Comparison of ENCODE assay signal across 11 cellular contexts in genomic region chr7:127683776-127684681, GRCh38. TPM values are rescaled to one million over a fixed set of nuclear protein-coding genes. Genes with fewer than 3 reads are reported as not detected.
A peak's percentile ranks its signal among the peaks of the same experiment; 100 is the strongest.
DNase-seq lines count a peak whose midpoint lies in the region; ATAC-seq, FAIRE-seq and TF ChIP-seq lines count a peak whose summit lies in the region.
"Had no signal": no experiment of that assay in that cellular context is flagged by ENCODE, and none has a peak within 500 bp of the region (broad histone marks: within the 10 kb centered on the region; RNA-seq: fewer than 3 reads in every experiment).

No MANE protein-coding gene starts in this region.

- H3K4me2 ChIP-seq in H1 (ENCODE audit: insufficient read depth in 1 of 2, low read depth in 2 of 2, low read length in 2 of 2), result peak overlapping the region; percentile 62 to 77

- H3K14ac ChIP-seq in H1 (ENCODE audit: insufficient read length), result no peak overlapping the region

- peak overlapping the region; percentile 27 for H4K91ac ChIP-seq in H1 (replicated peaks; ENCODE audit: insufficient read length, low read length)

- H2AK5ac ChIP-seq in H1 (ENCODE audit: low read depth, low read length), result peak overlapping the region; percentile 14; the same call in 1 of the 2 replicates

- H3K4me1 Mint-ChIP-seq in activated CD8-positive, alpha-beta memory T cell treated with anti-CD3 and anti-CD28 coated beads, Interleukin-2, amount 10 ng/mL, durations not matched to agents 7 days and 5 days, result peaks cover 17% of the 10 kb centered on the region
- H3K4me1 Mint-ChIP-seq in activated naive CD8-positive, alpha-beta T cell treated with anti-CD3 and anti-CD28 coated beads, Interleukin-2, amount 50 U/mL, for 24 hours, result peaks cover 42% of the 10 kb centered on the region

- H3K56ac ChIP-seq in H1 (replicated peaks; ENCODE audit: insufficient read length, low read depth, low read length), result no peak overlapping the region

- peaks cover 3% of the 10 kb centered on the region; the same call in 1 of the 2 replicates for H3K23me2 ChIP-seq in H1 (ENCODE audit: low read depth, low read length)

- FAIRE-seq in H1 (lab: Jason Lieb, UNC), result peak; percentile 19
- FAIRE-seq in D721Med (lab: Jason Lieb, UNC), result no peak
- FAIRE-seq: astrocyte had no signal

- H3K9ac ChIP-seq in H1 (replicated peaks in 1 of 4; ENCODE audit: extremely low read depth in 1 of 4, low read depth in 3 of 4, low read length in 3 of 4), result 0 out of 7 replicates have a peak overlapping the region, but pooled peaks of 1 of the 4 experiments have one; percentile 6

- no peaks in the 10 kb centered on the region for H3K79me1 ChIP-seq in H1 (ENCODE audit: low read depth, low read length)

- no peaks in the 10 kb centered on the region for H3K27me3 Mint-ChIP-seq in activated CD8-positive, alpha-beta memory T cell treated with anti-CD3 and anti-CD28 coated beads, Interleukin-2, amount 10 ng/mL, durations not matched to agents 7 days and 5 days
- no peaks in the 10 kb centered on the region for H3K27me3 Mint-ChIP-seq in activated naive CD8-positive, alpha-beta T cell treated with anti-CD3 and anti-CD28 coated beads, Interleukin-2, amount 50 U/mL, for 24 hours
- H3K27me3 Mint-ChIP-seq: stimulated activated naive CD8-positive, alpha-beta T cell treated with anti-CD3 and anti-CD28 coated beads, Interleukin-15, Interleukin-2, amounts not matched to agents 100 ng/mL and 50 ng/mL, for 24 hours had no signal

- H4K5ac ChIP-seq in H1 (ENCODE audit: insufficient read length, low read depth, low read length), result peak overlapping the region; percentile 27

- H3K27ac ChIP-seq in H1 (ENCODE audit: low read depth, low read length), result peak overlapping the region; percentile 49; the same call in 1 of the 2 replicates

- H3K18ac ChIP-seq in H1 (ENCODE audit: extremely low read depth, low read length), result peak overlapping the region; percentile 6; the same call in 1 of the 2 replicates

- peak in 1 of 2 experiments; percentile 26; a peak in 1 of 3 replicates for TF ChIP-seq POLR2A in H1 (IDR thresholded peaks at IDR 0.05; ENCODE audit: control extremely low read depth in 1 of 2, low read depth in 2 of 2, low read length in 2 of 2)

- H4K20me1 ChIP-seq in H1 (replicated peaks in 1 of 2; ENCODE audit: control insufficient read depth in 1 of 2, insufficient read depth in 2 of 2, low read length in 2 of 2), result no peaks in the 10 kb centered on the region

- peak overlapping the region; percentile 80 for H2BK12ac ChIP-seq in H1 (ENCODE audit: low read depth, low read length)

- H2BK20ac ChIP-seq in H1 (ENCODE audit: low read length), result peak overlapping the region; percentile 52; the same call in 1 of the 2 replicates

- H3K4me3 Mint-ChIP-seq in activated CD8-positive, alpha-beta memory T cell treated with anti-CD3 and anti-CD28 coated beads, Interleukin-2, amount 10 ng/mL, durations not matched to agents 7 days and 5 days, result no peak overlapping the region
- no peak overlapping the region for H3K4me3 Mint-ChIP-seq in activated naive CD8-positive, alpha-beta T cell treated with anti-CD3 and anti-CD28 coated beads, Interleukin-2, amount 50 U/mL, for 24 hours
- H3K4me3 Mint-ChIP-seq: stimulated activated naive CD8-positive, alpha-beta T cell treated with anti-CD3 and anti-CD28 coated beads, Interleukin-15, Interleukin-2, amounts not matched to agents 100 ng/mL and 50 ng/mL, for 24 hours had no signal

- DNase-seq in GM03348 (ENCODE audit: low spot score) (peak; percentile 13), H1 (ENCODE audit: low read depth in 1 of 2, low spot score in 2 of 2) (no peak), D721Med (ENCODE audit: insufficient read length, low spot score) (no peak), AG08395 (ENCODE audit: low spot score) (no peak)
- DNase-seq in activated CD8-positive, alpha-beta memory T cell treated with anti-CD3 and anti-CD28 coated beads, Interleukin-2, amount 10 ng/mL, durations not matched to agents 7 days and 5 days, result no peak
- DNase-seq in activated naive CD8-positive, alpha-beta T cell treated with anti-CD3 and anti-CD28 coated beads, Interleukin-2, amount 50 U/mL, for 24 hours, result no peak
- DNase-seq: Right ventricle myocardium superior had no signal

- H4K8ac ChIP-seq in H1 (ENCODE audit: extremely low read depth, insufficient read depth, low read length), result no peak overlapping the region

- 27% methylated on average over 4 of the region's 4 CpGs; no CpG with 5 or more reads in 1 of the 2 experiments for WGBS in H1 (ENCODE audit: extremely low coverage in 1 of 2, insufficient coverage in 1 of 2, insufficient read length in 1 of 2, insufficient replicate concordance in 2 of 2, low coverage in 1 of 2, low lambda C conversion rate in 2 of 2, missing lambda C conversion rate in 1 of 2), 2 experiments

- peaks cover 5% of the 10 kb centered on the region for H3K9me3 Mint-ChIP-seq in activated CD8-positive, alpha-beta memory T cell treated with anti-CD3 and anti-CD28 coated beads, Interleukin-2, amount 10 ng/mL, durations not matched to agents 7 days and 5 days (ENCODE audit: low read depth)
- H3K9me3 Mint-ChIP-seq in activated naive CD8-positive, alpha-beta T cell treated with anti-CD3 and anti-CD28 coated beads, Interleukin-2, amount 50 U/mL, for 24 hours, result peaks cover 16% of the 10 kb centered on the region

- H2BK5ac ChIP-seq in H1 (ENCODE audit: low read depth, low read length), result peak overlapping the region; percentile 92

- no peak for TF ChIP-seq RAD21 in H1 (IDR thresholded peaks at IDR 0.05 in 1 of 2, conservative IDR thresholded peaks at IDR 0.05 in 1 of 2; ENCODE audit: low read depth in 2 of 2, low read length in 2 of 2)

- H3K23ac ChIP-seq in H1 (ENCODE audit: insufficient read length), result no peak overlapping the region

- H3K27ac Mint-ChIP-seq in activated CD8-positive, alpha-beta memory T cell treated with anti-CD3 and anti-CD28 coated beads, Interleukin-2, amount 10 ng/mL, durations not matched to agents 7 days and 5 days, result no peak overlapping the region
- H3K27ac Mint-ChIP-seq in activated naive CD8-positive, alpha-beta T cell treated with anti-CD3 and anti-CD28 coated beads, Interleukin-2, amount 50 U/mL, for 24 hours, result no peak overlapping the region
- H3K27ac Mint-ChIP-seq: stimulated activated naive CD8-positive, alpha-beta T cell treated with anti-CD3 and anti-CD28 coated beads, Interleukin-15, Interleukin-2, amounts not matched to agents 100 ng/mL and 50 ng/mL, for 24 hours had no signal

- TF ChIP-seq CTCF in H1 (IDR thresholded peaks at IDR 0.05; ENCODE audit: control extremely low read depth in 1 of 3, insufficient read depth in 1 of 3, low read depth in 1 of 3, low read length in 3 of 3) (no peak), D721Med (IDR thresholded peaks at IDR 0.05; ENCODE audit: insufficient read depth, missing control alignments) (no peak)

- H3K27me3 ChIP-seq in H1 (replicated peaks in 1 of 4; ENCODE audit: control insufficient read depth in 3 of 4, extremely low read depth in 1 of 4, insufficient read depth in 3 of 4, low read length in 3 of 4), result no peaks in the 10 kb centered on the region

- peaks cover 35% of the 10 kb centered on the region for H3K36me3 Mint-ChIP-seq in activated CD8-positive, alpha-beta memory T cell treated with anti-CD3 and anti-CD28 coated beads, Interleukin-2, amount 10 ng/mL, durations not matched to agents 7 days and 5 days
- H3K36me3 Mint-ChIP-seq in activated naive CD8-positive, alpha-beta T cell treated with anti-CD3 and anti-CD28 coated beads, Interleukin-2, amount 50 U/mL, for 24 hours (ENCODE audit: low read depth), result peaks cover 51% of the 10 kb centered on the region

- TF ChIP-seq EP300 in H1 (IDR thresholded peaks at IDR 0.05; ENCODE audit: borderline replicate concordance in 1 of 2, low read depth in 2 of 2, low read length in 2 of 2), result no peak

- CTCF ChIA-PET in H1 (lab: Charles Lee; ENCODE audit: partially characterized antibody), result interaction anchor here (0.5 to 1.4 kb wide), 3 partner anchors 25 to 68 kb away, joined by 3 to 4 read pairs (median 3); no protein-coding TSS in a partner anchor
- CTCF ChIA-PET in activated CD8-positive, alpha-beta memory T cell treated with anti-CD3 and anti-CD28 coated beads, Interleukin-2, amount 10 ng/mL, durations not matched to agents 7 days and 5 days (lab: Charles Lee), result no interaction called here

- no peaks in the 10 kb centered on the region for H3K9me3 ChIP-seq in H1 (ENCODE audit: insufficient read depth in 2 of 2, low read depth in 1 of 2, low read length in 1 of 2)

- H2BK120ac ChIP-seq in H1 (replicated peaks; ENCODE audit: low read depth, low read length), result peak overlapping the region; percentile 70

- peak overlapping the region in 2 of 4 experiments; percentile 5 to 32; a peak in 2 of 8 replicates for H3K4me3 ChIP-seq in H1 (ENCODE audit: extremely low read depth in 1 of 4, insufficient read depth in 2 of 4, low read depth in 3 of 4, low read length in 4 of 4)

- peak overlapping the region; percentile 15 for H3K4ac ChIP-seq in H1 (replicated peaks; ENCODE audit: insufficient read length, low read depth, low read length)

- ATAC-seq in GM21381 (IDR thresholded peaks at IDR 0.05; ENCODE audit: unreplicated experiment) (peak; percentile 47), HG03432 (IDR thresholded peaks at IDR 0.05; ENCODE audit: unreplicated experiment) (peak; percentile 79)
- ATAC-seq in activated CD8-positive, alpha-beta memory T cell treated with anti-CD3 and anti-CD28 coated beads, Interleukin-2, amount 10 ng/mL, durations not matched to agents 7 days and 5 days, result no peak
- no peak for ATAC-seq in activated naive CD8-positive, alpha-beta T cell treated with anti-CD3 and anti-CD28 coated beads, Interleukin-2, amount 50 U/mL, for 24 hours

- peaks cover 0 to 83% of the 10 kb centered on the region in 2 experiments for H3K79me2 ChIP-seq in H1 (ENCODE audit: control insufficient read depth in 1 of 2, insufficient read depth in 2 of 2, low read length in 2 of 2)

- no peak overlapping the region for H2BK15ac ChIP-seq in H1 (ENCODE audit: low read length)

- POLR2A ChIA-PET in H1 (lab: Charles Lee; ENCODE audit: partially characterized antibody), result interaction anchor here (0.8 to 1.4 kb wide), 5 partner anchors 8 to 109 kb away, joined by 3 to 5 read pairs (median 4); no protein-coding TSS in a partner anchor

- H3K36me3 ChIP-seq in H1 (ENCODE audit: control insufficient read depth in 2 of 4, insufficient read depth in 4 of 4, low read length in 3 of 4), result peaks cover 0 to 23% (median 12%) of the 10 kb centered on the region in 4 experiments; a peak in 4 of 8 replicates

- no peak overlapping the region for H2AFZ ChIP-seq in H1 (ENCODE audit: low read length)

- peaks cover 9 to 46% (median 19%) of the 10 kb centered on the region in 4 experiments for H3K4me1 ChIP-seq in H1 (replicated peaks in 1 of 4; ENCODE audit: control insufficient read depth in 3 of 4, insufficient read depth in 4 of 4, low read length in 3 of 4)

RNA-seq across cellular contexts. Expression of gene SND1, which starts 32.0 kb away (rescaled TPM):
- total RNA-seq in H1 (2021; fragmentation: NEBNext Ultra II Directional; extraction: Animal tissue kit (Norgen Biotek cat#: 25700)), result 259 and 290 TPM in 2 replicates
- polyA plus RNA-seq in H1 (2011; rRNA removed), result 122 and 133 TPM in 2 replicates
- polyA plus RNA-seq in H1 (2011; cell fraction: cytosol; rRNA removed), result 170 TPM
- 194 TPM for polyA plus RNA-seq in H1 (2011; cell fraction: nucleus; rRNA removed)
- polyA plus RNA-seq in H1 (2012, experiment 1 of 2), result 233 to 246 TPM (median 241 TPM) in 4 replicates
- 194 TPM for polyA plus RNA-seq in H1 (2012, experiment 2 of 2)
- 168 TPM for polyA plus RNA-seq in H1 (2013, experiment 1 of 2)
- 154 TPM for polyA plus RNA-seq in H1 (2013, experiment 2 of 2)
- 300 and 346 TPM in 2 replicates for polyA minus RNA-seq in H1 (2011; rRNA and poly(A)+ RNA removed)
- 213 TPM for polyA minus RNA-seq in H1 (2011; cell fraction: cytosol; rRNA and poly(A)+ RNA removed)
- 290 TPM for polyA minus RNA-seq in H1 (2011; cell fraction: nucleus; rRNA and poly(A)+ RNA removed)
- 100 to 1,000 TPM; 158 to 166 TPM for total RNA-seq in activated CD8-positive, alpha-beta memory T cell treated with anti-CD3 and anti-CD28 coated beads, Interleukin-2, amount 10 ng/mL, durations not matched to agents 7 days and 5 days

Comparison
In these comparisons a context has a peak if more than half of its experiments do, and no peak if none do; other contexts are left out.
1. ATAC-seq: peak in GM21381 (single experiment) and HG03432 (single experiment); none in activated CD8-positive, alpha-beta memory T cell treated with anti-CD3 and anti-CD28 coated beads, Interleukin-2, amount 10 ng/mL, durations not matched to agents 7 days and 5 days (single experiment) and activated naive CD8-positive, alpha-beta T cell treated with anti-CD3 and anti-CD28 coated beads, Interleukin-2, amount 50 U/mL, for 24 hours (single experiment).